Comparison of ENCODE assay signal across 2 cellular contexts in genomic region chr7:128022631-128023532, GRCh38.
TF ChIP-seq lines count a peak whose summit lies in the region.

No MANE protein-coding gene starts in this region.

TF ChIP-seq in HCT116, 20 proteins besides CTCF, POLR2A, EP300 and RAD21 (continued from another document):
- peak; percentile 31; the same call in 1 of the 2 replicates for TF ChIP-seq JUND (IDR thresholded peaks at IDR 0.05)
- no peak for TF ChIP-seq EGR1 (IDR thresholded peaks at IDR 0.05; ENCODE audit: low read depth)

TF ChIP-seq in SK-N-SH, 30 proteins besides CTCF, POLR2A, EP300 and RAD21 (continued from another document):
- TF ChIP-seq RCOR1 (IDR thresholded peaks at IDR 0.05; ENCODE audit: low read length) (no peak), RFX5 (IDR thresholded peaks at IDR 0.05; ENCODE audit: low read length) (no peak), PBX3 (IDR thresholded peaks at IDR 0.05) (no peak; the same call in 1 of the 2 replicates), YY1 (IDR thresholded peaks at IDR 0.05; ENCODE audit: low read depth) (no peak), MEF2A (IDR thresholded peaks at IDR 0.05; ENCODE audit: borderline replicate concordance, low read depth) (no peak), JUND (IDR thresholded peaks at IDR 0.05) (peak; percentile 62), FOSL2 (IDR thresholded peaks at IDR 0.05; ENCODE audit: borderline replicate concordance, low read depth) (peak; percentile 59; the same call in 1 of the 2 replicates), USF1 (IDR thresholded peaks at IDR 0.05; ENCODE audit: borderline replicate concordance, low read depth) (no peak), REST (IDR thresholded peaks at IDR 0.05; ENCODE audit: low read depth, low read length) (no peak), SIN3A (IDR thresholded peaks at IDR 0.05; ENCODE audit: borderline replicate concordance, low read depth, low read length) (0 out of 2 replicates have a peak, but pooled peaks have one; percentile 65), SMC3 (IDR thresholded peaks at IDR 0.05; ENCODE audit: low read depth, low read length) (no peak), EZH2phosphoT487 (IDR thresholded peaks at IDR 0.05; ENCODE audit: borderline replicate concordance, low read depth) (no peak), NFIC (IDR thresholded peaks at IDR 0.05; ENCODE audit: borderline replicate concordance) (0 out of 2 replicates have a peak, but pooled peaks have one; percentile 17), NRF1 (IDR thresholded peaks at IDR 0.05; ENCODE audit: low read depth, low read length) (no peak), FOXJ3 (CRISPR knock-in tag; IDR thresholded peaks at IDR 0.05) (no peak), GATA2 (CRISPR knock-in tag; IDR thresholded peaks at IDR 0.05) (no peak)
